In the genomic region with DNA sequence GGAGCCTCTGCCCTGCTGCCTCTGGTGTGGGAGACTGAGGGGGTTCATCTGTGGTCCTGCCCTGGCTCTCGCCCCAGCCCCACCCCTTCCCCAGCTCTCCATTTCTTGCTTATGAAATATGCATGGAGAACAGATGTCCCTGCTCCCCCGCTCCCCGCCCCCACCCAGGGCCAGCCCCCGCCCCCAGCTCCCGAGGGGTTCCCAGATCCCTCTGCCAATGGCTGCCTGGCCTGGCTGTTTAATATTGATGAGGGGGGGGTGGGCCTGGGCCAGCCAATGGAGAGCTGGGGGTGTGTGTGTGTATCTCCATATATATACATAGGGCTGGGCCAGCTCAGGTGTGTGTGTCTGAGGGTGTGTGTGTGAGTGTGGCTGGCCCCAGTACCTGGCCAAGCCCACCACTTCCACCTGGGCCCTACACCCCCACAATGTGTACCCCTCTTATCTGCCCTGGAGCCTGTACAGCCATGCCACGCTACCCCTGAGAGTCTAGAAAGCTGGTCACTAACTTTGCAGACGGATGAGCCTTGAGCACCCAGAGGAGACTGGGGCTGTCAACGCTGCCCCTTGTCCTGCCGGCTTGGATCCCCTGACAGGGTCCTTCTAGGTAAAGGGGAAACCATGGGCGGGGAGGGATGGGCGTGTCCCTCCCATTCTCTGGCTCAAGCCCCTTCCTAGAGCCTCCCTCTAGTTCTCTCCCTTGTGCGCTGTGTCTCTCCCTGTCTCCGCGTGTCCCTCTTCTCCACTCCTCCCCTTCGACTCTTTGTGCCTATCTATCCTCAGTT, we compare ENCODE assay signal across 1 cellular context.
TF ChIP-seq lines count a peak whose summit lies in the region.

Gene NHLH1 (plus strand): TSS at position 341 of the 785 bp plus-strand sequence. CDS start 3,661 bp downstream, outside the sequence.

TF ChIP-seq in K562, 482 proteins besides CTCF, POLR2A, EP300 and RAD21 (continued from another document):
- peak; percentile 76 for TF ChIP-seq VEZF1 (CRISPR knock-in tag; IDR thresholded peaks at IDR 0.05)
- TF ChIP-seq ZNF212 (CRISPR knock-in tag; IDR thresholded peaks at IDR 0.05), result no peak
- TF ChIP-seq RBFOX2 (IDR thresholded peaks at IDR 0.05; ENCODE audit: low read depth, low read length), result peak; percentile 73
- no peak for TF ChIP-seq MXI1 (IDR thresholded peaks at IDR 0.05; ENCODE audit: low read depth, low read length)
- no peak for TF ChIP-seq FOXK1 (CRISPR knock-in tag; IDR thresholded peaks at IDR 0.05; ENCODE audit: borderline replicate concordance)
- TF ChIP-seq ZEB2 (IDR thresholded peaks at IDR 0.05), result peak; percentile 67; the same call in 1 of the 2 replicates
- TF ChIP-seq ZNF347 (CRISPR knock-in tag; IDR thresholded peaks at IDR 0.05; ENCODE audit: low read depth), result no peak
- no peak for TF ChIP-seq SOX6 (IDR thresholded peaks at IDR 0.05)
- peak; percentile 74 for TF ChIP-seq POLR2G (IDR thresholded peaks at IDR 0.05; ENCODE audit: low read depth, low read length)
- 0 out of 4 replicates have a peak, but pooled peaks of 1 of the 2 experiments have one; percentile 9 for TF ChIP-seq NRF1 (conservative IDR thresholded peaks at IDR 0.05 in 1 of 2, IDR thresholded peaks at IDR 0.05 in 1 of 2)
- no peak for TF ChIP-seq HNRNPL (IDR thresholded peaks at IDR 0.05; ENCODE audit: low read depth, low read length)
- no peak for TF ChIP-seq BRD4 (IDR thresholded peaks at IDR 0.05)
- no peak for TF ChIP-seq ILF3 (IDR thresholded peaks at IDR 0.05; ENCODE audit: borderline replicate concordance)
- TF ChIP-seq TEAD2 (tag; IDR thresholded peaks at IDR 0.05), result no peak
- TF ChIP-seq NFYB (IDR thresholded peaks at IDR 0.05; ENCODE audit: extremely low read depth, insufficient read length), result peak; percentile 34
- peak; percentile 49 for TF ChIP-seq POLR2B (IDR thresholded peaks at IDR 0.05; ENCODE audit: low read depth, partially characterized antibody)
- no peak for TF ChIP-seq CGGBP1 (CRISPR knock-in tag; IDR thresholded peaks at IDR 0.05)
- TF ChIP-seq, protein P1, sequence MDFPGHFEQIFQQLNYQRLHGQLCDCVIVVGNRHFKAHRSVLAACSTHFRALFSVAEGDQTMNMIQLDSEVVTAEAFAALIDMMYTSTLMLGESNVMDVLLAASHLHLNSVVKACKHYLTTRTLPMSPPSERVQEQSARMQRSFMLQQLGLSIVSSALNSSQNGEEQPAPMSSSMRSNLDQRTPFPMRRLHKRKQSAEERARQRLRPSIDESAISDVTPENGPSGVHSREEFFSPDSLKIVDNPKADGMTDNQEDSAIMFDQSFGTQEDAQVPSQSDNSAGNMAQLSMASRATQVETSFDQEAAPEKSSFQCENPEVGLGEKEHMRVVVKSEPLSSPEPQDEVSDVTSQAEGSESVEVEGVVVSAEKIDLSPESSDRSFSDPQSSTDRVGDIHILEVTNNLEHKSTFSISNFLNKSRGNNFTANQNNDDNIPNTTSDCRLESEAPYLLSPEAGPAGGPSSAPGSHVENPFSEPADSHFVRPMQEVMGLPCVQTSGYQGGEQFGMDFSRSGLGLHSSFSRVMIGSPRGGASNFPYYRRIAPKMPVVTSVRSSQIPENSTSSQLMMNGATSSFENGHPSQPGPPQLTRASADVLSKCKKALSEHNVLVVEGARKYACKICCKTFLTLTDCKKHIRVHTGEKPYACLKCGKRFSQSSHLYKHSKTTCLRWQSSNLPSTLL (IDR thresholded peaks at IDR 0.05), result no peak
- TF ChIP-seq, protein P2, sequence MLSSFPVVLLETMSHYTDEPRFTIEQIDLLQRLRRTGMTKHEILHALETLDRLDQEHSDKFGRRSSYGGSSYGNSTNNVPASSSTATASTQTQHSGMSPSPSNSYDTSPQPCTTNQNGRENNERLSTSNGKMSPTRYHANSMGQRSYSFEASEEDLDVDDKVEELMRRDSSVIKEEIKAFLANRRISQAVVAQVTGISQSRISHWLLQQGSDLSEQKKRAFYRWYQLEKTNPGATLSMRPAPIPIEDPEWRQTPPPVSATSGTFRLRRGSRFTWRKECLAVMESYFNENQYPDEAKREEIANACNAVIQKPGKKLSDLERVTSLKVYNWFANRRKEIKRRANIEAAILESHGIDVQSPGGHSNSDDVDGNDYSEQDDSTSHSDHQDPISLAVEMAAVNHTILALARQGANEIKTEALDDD (IDR thresholded peaks at IDR 0.05), result no peak
- no peak for TF ChIP-seq ARHGAP35 (IDR thresholded peaks at IDR 0.05; ENCODE audit: partially characterized antibody)
- 0 out of 2 replicates have a peak, but pooled peaks have one; percentile 14 for TF ChIP-seq ZNF584 (CRISPR knock-in tag; IDR thresholded peaks at IDR 0.05; ENCODE audit: low read depth)
- TF ChIP-seq ZNF384 (IDR thresholded peaks at IDR 0.05; ENCODE audit: low read depth, low read length), result no peak
- TF ChIP-seq TARDBP (IDR thresholded peaks at IDR 0.05), result 0 out of 2 replicates have a peak, but pooled peaks have one; percentile 19
